9 cellular contexts compared by ENCODE assay signal in genomic region chr20:6066582-6066981, GRCh38. TPM values are rescaled to one million over a fixed set of nuclear protein-coding genes. Genes with fewer than 3 reads are reported as not detected.
"Had no signal": no experiment of that assay in that cellular context is flagged by ENCODE, and none has a peak within 500 bp of the region (broad histone marks: within the 10 kb centered on the region; RNA-seq: fewer than 3 reads in every experiment).

No MANE protein-coding gene starts in this region.

- ATAC-seq: GM23338, HCT116 had no signal

- DNase-seq: GM23248, GOT3, H7, H9, HCEC 1CT, HFFc6 had no signal

RNA-seq across cellular contexts. Expression of gene LRRN4, which starts 12.7 kb away (rescaled TPM):
- total RNA-seq: GM23248, H4 had no signal
